18 cellular contexts compared by ENCODE assay signal in genomic region chr16:10601444-10602401, GRCh38. TPM values are rescaled to one million over a fixed set of nuclear protein-coding genes. Genes with fewer than 3 reads are reported as not detected.
DNase-seq lines count a peak whose midpoint lies in the region; ATAC-seq, FAIRE-seq and TF ChIP-seq lines count a peak whose summit lies in the region.
"Had no signal": no experiment of that assay in that cellular context is flagged by ENCODE, and none has a peak within 500 bp of the region (broad histone marks: within the 10 kb centered on the region; RNA-seq: fewer than 3 reads in every experiment).

No MANE protein-coding gene starts in this region.

- CTCF ChIA-PET in HepG2 (lab: Yijun Ruan, JAX; ENCODE audit: low intra/inter-chr PET ratio, low total read pairs) = no interaction called here

- TF ChIP-seq CTCF in esophagus muscularis mucosa (IDR thresholded peaks at IDR 0.05) = no peak
- TF ChIP-seq CTCF in HepG2 (CRISPR knock-in tag; IDR thresholded peaks at IDR 0.05) = no peak
- no peak for TF ChIP-seq CTCF in upper lobe of left lung (IDR thresholded peaks at IDR 0.05)

- 35% methylated on average over 6 of the region's 13 CpGs for WGBS in esophagus muscularis mucosa
- 2% methylated on average over 6 of the region's 13 CpGs for WGBS in HepG2 (ENCODE audit: low lambda C conversion rate)
- WGBS in upper lobe of left lung, 2 donors = 44 to 58% methylated on average over 5 to 13 of the region's 13 CpGs

- peak; percentile 50 for DNase-seq in DMS 273 (lab: John Stamatoyannopoulos, UW; ENCODE audit: unreplicated experiment)
- no peak for DNase-seq in DMS 273 treated with DMSO at 0.1 percent for 48 hours (lab: John Stamatoyannopoulos, UW)
- no peak for DNase-seq in esophagus muscularis mucosa (ENCODE audit: extremely low spot score)
- DNase-seq in HepG2 (ENCODE audit: low spot score) = peak; percentile 82
- DNase-seq in upper lobe of left lung = peak; percentile 30 to 80
- DNase-seq in LoVo (ENCODE audit: low spot score) = no peak
- no peak for DNase-seq in inferior parietal cortex (ENCODE audit: extremely low spot score)
- no peak for DNase-seq in middle frontal gyrus (ENCODE audit: extremely low spot score, low spot score)
- DNase-seq: activated CD4-positive, alpha-beta T cell treated with anti-CD3 and anti-CD28 coated beads for 1 hour; activated CD8-positive, alpha-beta memory T cell treated with anti-CD3 and anti-CD28 coated beads, Interleukin-2, amount 50 U/mL, for 48 hours; activated naive CD4-positive, alpha-beta T cell treated with anti-CD3 and anti-CD28 coated beads for 36 hours; EL; immature natural killer cell; stimulated activated CD8-positive, alpha-beta memory T cell treated with anti-CD3 and anti-CD28 coated beads, Interleukin-4, amount 100 ng/mL, for 48 hours; thyroid gland had no signal

- peak overlapping the region; percentile 31 for H2AFZ ChIP-seq in HepG2 (ENCODE audit: low read length)

- BruUV-seq in HepG2 (replicated peaks; lab: Mats Ljungman, UMichigan) = no TSS peak

- TF ChIP-seq POLR2A in esophagus muscularis mucosa (IDR thresholded peaks at IDR 0.05; ENCODE audit: low read depth) (no peak), HepG2 (IDR thresholded peaks at IDR 0.05; ENCODE audit: insufficient read depth in 1 of 2, low read depth in 2 of 2, low read length in 2 of 2) (no peak), upper lobe of left lung (IDR thresholded peaks at IDR 0.05) (peak in 1 of 4 donors; percentile 49)

- TF ChIP-seq EP300 in esophagus muscularis mucosa (IDR thresholded peaks at IDR 0.05) (peak; percentile 43), HepG2 (IDR thresholded peaks at IDR 0.05; ENCODE audit: low read depth in 2 of 2, low read length in 2 of 2) (peak in 1 of 2 experiments; percentile 67; a peak in 1 of 4 replicates), HepG2 (CRISPR knock-in tag; IDR thresholded peaks at IDR 0.05; ENCODE audit: borderline replicate concordance) (no peak; the same call in 1 of the 2 replicates), upper lobe of left lung (IDR thresholded peaks at IDR 0.05) (peak in 3 of 4 donors; percentile 30 to 89 (median 62))

- H3K4me3 ChIP-seq in esophagus muscularis mucosa = no peak overlapping the region
- peak overlapping the region in 1 of 3 experiments; percentile 45; a peak in 2 of 6 replicates for H3K4me3 ChIP-seq in HepG2 (replicated peaks in 1 of 3; ENCODE audit: insufficient read depth in 1 of 3, low read depth in 2 of 3, low read length in 3 of 3)
- no peak overlapping the region for H3K4me3 ChIP-seq in upper lobe of left lung
- H3K4me3 ChIP-seq: thyroid gland had no signal

- peak overlapping the region; percentile 10; the same call in 1 of the 2 replicates for H3K9ac ChIP-seq in HepG2 (ENCODE audit: insufficient read depth, low read depth, low read length)

- peak overlapping the region; percentile 65 for H3K4me2 ChIP-seq in HepG2 (ENCODE audit: low read depth, low read length)

- peak overlapping the region in 3 of 4 donors; percentile 10 to 30 (median 24) for H3K27ac ChIP-seq in esophagus muscularis mucosa (replicated peaks in 1 of 4)
- H3K27ac ChIP-seq in HepG2 (ENCODE audit: extremely low read length, insufficient read depth, low read length) = no peak overlapping the region
- peak overlapping the region; percentile 67 to 89 (median 74) for H3K27ac ChIP-seq in upper lobe of left lung
- H3K27ac ChIP-seq: 22Rv1, thyroid gland had no signal

- in situ Hi-C loops in HepG2 (cut with HindIII; ENCODE audit: extremely low pct_ligation_motif_present, low pct_unique_long_range_greater_than_20kb) = no loop called here

- TF ChIP-seq RAD21 in HepG2 (CRISPR knock-in tag; IDR thresholded peaks at IDR 0.05) = no peak

- no peaks in the 10 kb centered on the region for H3K79me2 ChIP-seq in HepG2 (ENCODE audit: insufficient read depth, low read length)

- H3K9me3 ChIP-seq in esophagus muscularis mucosa (no peaks in the 10 kb centered on the region), HepG2 (ENCODE audit: low read length) (no peaks in the 10 kb centered on the region), upper lobe of left lung (no peaks in the 10 kb centered on the region)
- H3K9me3 ChIP-seq: thyroid gland had no signal

- H3K36me3 ChIP-seq in esophagus muscularis mucosa (no peaks in the 10 kb centered on the region), HepG2 (replicated peaks in 1 of 2; ENCODE audit: control insufficient read depth in 1 of 2, insufficient read depth in 2 of 2, low read length in 2 of 2) (no peaks in the 10 kb centered on the region), upper lobe of left lung (no peaks in the 10 kb centered on the region)
- H3K36me3 ChIP-seq: thyroid gland had no signal

- peak; percentile 85 for ATAC-seq in HepG2
- ATAC-seq in upper lobe of left lung (ENCODE audit: low FRiP score in 2 of 2) = peak; percentile 64 to 93

- H3K27me3 ChIP-seq in esophagus muscularis mucosa (no peaks in the 10 kb centered on the region), HepG2 (ENCODE audit: control insufficient read depth in 1 of 2, insufficient read depth in 2 of 2, low read length in 2 of 2) (peaks cover 3 to 43% of the 10 kb centered on the region in 2 experiments), upper lobe of left lung (no peaks in the 10 kb centered on the region)
- H3K27me3 ChIP-seq: thyroid gland had no signal

- no peak for FAIRE-seq in HepG2 (lab: Jason Lieb, UNC)
- FAIRE-seq: GM12891 had no signal

- intact Hi-C loops in esophagus muscularis mucosa (cut with DNase I) (no loop called here), HepG2 (cut with micrococcal nuclease; ENCODE audit: unreplicated experiment) (loop anchor here (1.0 kb wide), 1 partner anchor 9 kb away; no protein-coding TSS in a partner anchor)

- POLR2A ChIA-PET in HepG2 (lab: Yijun Ruan, JAX) = interaction anchor here (0.9 kb wide), 1 partner anchor 143 kb away, joined by 3 read pairs; no protein-coding TSS in a partner anchor

- no peaks in the 10 kb centered on the region for H4K20me1 ChIP-seq in HepG2 (ENCODE audit: insufficient read depth, low read length)

- peaks cover 16 to 29% (median 22%) of the 10 kb centered on the region in 4 donors for H3K4me1 ChIP-seq in esophagus muscularis mucosa
- H3K4me1 ChIP-seq in HepG2 (ENCODE audit: insufficient read depth, low read length) = peaks cover 55% of the 10 kb centered on the region
- H3K4me1 ChIP-seq in upper lobe of left lung = peaks cover 38 to 50% (median 43%) of the 10 kb centered on the region in 4 donors
- H3K4me1 ChIP-seq: thyroid gland had no signal

TF ChIP-seq in HepG2, 621 proteins besides CTCF, POLR2A, EP300 and RAD21 (continues in another document):
- TF ChIP-seq BCL6 (CRISPR knock-in tag; IDR thresholded peaks at IDR 0.05) (peak; percentile 81), HOXA5 (CRISPR knock-in tag; IDR thresholded peaks at IDR 0.05) (0 out of 2 replicates have a peak, but pooled peaks have one; percentile 33), HMGA1 (CRISPR knock-in tag; conservative IDR thresholded peaks at IDR 0.05) (no peak)
- TF ChIP-seq, protein P1, sequence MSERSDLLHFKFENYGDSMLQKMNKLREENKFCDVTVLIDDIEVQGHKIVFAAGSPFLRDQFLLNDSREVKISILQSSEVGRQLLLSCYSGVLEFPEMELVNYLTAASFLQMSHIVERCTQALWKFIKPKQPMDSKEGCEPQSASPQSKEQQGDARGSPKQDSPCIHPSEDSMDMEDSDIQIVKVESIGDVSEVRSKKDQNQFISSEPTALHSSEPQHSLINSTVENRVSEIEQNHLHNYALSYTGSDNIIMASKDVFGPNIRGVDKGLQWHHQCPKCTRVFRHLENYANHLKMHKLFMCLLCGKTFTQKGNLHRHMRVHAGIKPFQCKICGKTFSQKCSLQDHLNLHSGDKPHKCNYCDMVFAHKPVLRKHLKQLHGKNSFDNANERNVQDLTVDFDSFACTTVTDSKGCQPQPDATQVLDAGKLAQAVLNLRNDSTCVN (CRISPR knock-in tag; IDR thresholded peaks at IDR 0.05; ENCODE audit: borderline replicate concordance) = no peak

RNA-seq across cellular contexts. Expression of gene EMP2, which starts 21.3 kb away (rescaled TPM):
- total RNA-seq in esophagus muscularis mucosa = 10 to 100 TPM; 44.1 to 87.1 (median 57.3) TPM
- total RNA-seq in HepG2 (2016; rRNA removed; fragmentation: Illumina TruSeq; extraction: Trizol) = 13.4 and 24.6 TPM in 2 replicates
- total RNA-seq in HepG2 (2016; cell fraction: cytosol; rRNA removed; fragmentation: Illumina TruSeq; extraction: Trizol; ENCODE audit: low read depth) = 9.2 and 9.9 TPM in 2 replicates
- 11.7 and 21.4 TPM in 2 replicates for total RNA-seq in HepG2 (2016; cell fraction: insoluble cytoplasmic fraction; rRNA removed; fragmentation: Illumina TruSeq; extraction: Trizol)
- 11.9 and 13.5 TPM in 2 replicates for total RNA-seq in HepG2 (2016; cell fraction: membrane; rRNA removed; fragmentation: Illumina TruSeq; extraction: Trizol)
- total RNA-seq in HepG2 (2016; cell fraction: nucleus; rRNA removed; fragmentation: Illumina TruSeq; extraction: Trizol) = 17.1 and 22.3 TPM in 2 replicates
- 84.4 and 91.2 TPM in 2 replicates for polyA plus RNA-seq in HepG2 (2011; rRNA removed)
- 59.1 and 63.8 TPM in 2 replicates for polyA plus RNA-seq in HepG2 (2011; cell fraction: cytosol; rRNA removed)
- 25.3 and 26.7 TPM in 2 replicates for polyA plus RNA-seq in HepG2 (2011; cell fraction: nucleus; rRNA removed)
- polyA plus RNA-seq in HepG2 (2012) = 79.6 and 88.1 TPM in 2 replicates
- 25.1 and 29.9 TPM in 2 replicates for polyA plus RNA-seq in HepG2 (2016; cell fraction: cytosol; fragmentation: Illumina TruSeq; extraction: Trizol; ENCODE audit: low read depth)
- polyA plus RNA-seq in HepG2 (2016; cell fraction: insoluble cytoplasmic fraction; fragmentation: Illumina TruSeq; extraction: Trizol; ENCODE audit: low read depth) = 19.9 and 21.5 TPM in 2 replicates
- 20.0 and 21.7 TPM in 2 replicates for polyA plus RNA-seq in HepG2 (2016; cell fraction: membrane; fragmentation: Illumina TruSeq; extraction: Trizol; ENCODE audit: low read depth)
- polyA plus RNA-seq in HepG2 (2016; cell fraction: nucleus; fragmentation: Illumina TruSeq; extraction: Trizol; ENCODE audit: insufficient read depth, low read depth) = 44.6 and 45.3 TPM in 2 replicates
- polyA minus RNA-seq in HepG2 (2011; rRNA and poly(A)+ RNA removed; ENCODE audit: low replicate concordance) = 185 and 354 TPM in 2 replicates
- polyA minus RNA-seq in HepG2 (2011; cell fraction: cytosol; rRNA and poly(A)+ RNA removed) = 33.1 and 45.3 TPM in 2 replicates
- 34.7 and 36.2 TPM in 2 replicates for polyA minus RNA-seq in HepG2 (2011; cell fraction: nucleus; rRNA and poly(A)+ RNA removed)
- 1,000 to 10,000 TPM in 1 of 6 donors, 100 to 1,000 TPM in 5; 261 to 1,020 (median 640) TPM for total RNA-seq in upper lobe of left lung
- total RNA-seq: activated naive CD4-positive, alpha-beta T cell treated with anti-CD3 and anti-CD28 coated beads for 36 hours; natural killer cell treated with Interleukin-12 subunit alpha and Interleukin-12 subunit beta and Interleukin-15 and Interleukin-18, amount 100 ng/mL, for 72 hours had no signal
- polyA plus RNA-seq: immature natural killer cell had no signal

Comparison
In these comparisons a context has a peak if more than half of its experiments do, and no peak if none do; other contexts are left out.
1. DNase-seq: peak in DMS 273 (single experiment), HepG2 (single experiment) and upper lobe of left lung (2 of 2); none in DMS 273 treated with DMSO at 0.1 percent for 48 hours (single experiment), esophagus muscularis mucosa (single experiment), LoVo (single experiment), inferior parietal cortex (single experiment) and middle frontal gyrus (single experiment).